ENCODE assay signal across 1 cellular context in genomic region chr12:95838125-95838524, GRCh38.
TF ChIP-seq lines count a peak whose summit lies in the region.

No MANE protein-coding gene starts in this region.

TF ChIP-seq in HepG2, 621 proteins besides CTCF, POLR2A, EP300 and RAD21:
- no peak for TF ChIP-seq AGO1 (IDR thresholded peaks at IDR 0.05; ENCODE audit: low read depth, low read length, poor library complexity, severe bottlenecking)
- peak; percentile 60 for TF ChIP-seq RARA (CRISPR knock-in tag; IDR thresholded peaks at IDR 0.05)
- TF ChIP-seq RBM22 (optimal IDR thresholded peaks at IDR 0.05; ENCODE audit: low read length) = no peak
- TF ChIP-seq HNF4A (CRISPR knock-in tag; IDR thresholded peaks at IDR 0.05) = 0 out of 2 replicates have a peak, but pooled peaks have one; percentile 20
- TF ChIP-seq PAXIP1 (CRISPR knock-in tag; conservative IDR thresholded peaks at IDR 0.05) = 0 out of 2 replicates have a peak, but pooled peaks have one; percentile 33
- peak; percentile 15; the same call in 1 of the 2 replicates for TF ChIP-seq SOX5 (CRISPR knock-in tag; IDR thresholded peaks at IDR 0.05; ENCODE audit: borderline replicate concordance)
- TF ChIP-seq ZNF160 (CRISPR knock-in tag; IDR thresholded peaks at IDR 0.05) = 0 out of 2 replicates have a peak, but pooled peaks have one; percentile 57
- TF ChIP-seq, protein P1, sequence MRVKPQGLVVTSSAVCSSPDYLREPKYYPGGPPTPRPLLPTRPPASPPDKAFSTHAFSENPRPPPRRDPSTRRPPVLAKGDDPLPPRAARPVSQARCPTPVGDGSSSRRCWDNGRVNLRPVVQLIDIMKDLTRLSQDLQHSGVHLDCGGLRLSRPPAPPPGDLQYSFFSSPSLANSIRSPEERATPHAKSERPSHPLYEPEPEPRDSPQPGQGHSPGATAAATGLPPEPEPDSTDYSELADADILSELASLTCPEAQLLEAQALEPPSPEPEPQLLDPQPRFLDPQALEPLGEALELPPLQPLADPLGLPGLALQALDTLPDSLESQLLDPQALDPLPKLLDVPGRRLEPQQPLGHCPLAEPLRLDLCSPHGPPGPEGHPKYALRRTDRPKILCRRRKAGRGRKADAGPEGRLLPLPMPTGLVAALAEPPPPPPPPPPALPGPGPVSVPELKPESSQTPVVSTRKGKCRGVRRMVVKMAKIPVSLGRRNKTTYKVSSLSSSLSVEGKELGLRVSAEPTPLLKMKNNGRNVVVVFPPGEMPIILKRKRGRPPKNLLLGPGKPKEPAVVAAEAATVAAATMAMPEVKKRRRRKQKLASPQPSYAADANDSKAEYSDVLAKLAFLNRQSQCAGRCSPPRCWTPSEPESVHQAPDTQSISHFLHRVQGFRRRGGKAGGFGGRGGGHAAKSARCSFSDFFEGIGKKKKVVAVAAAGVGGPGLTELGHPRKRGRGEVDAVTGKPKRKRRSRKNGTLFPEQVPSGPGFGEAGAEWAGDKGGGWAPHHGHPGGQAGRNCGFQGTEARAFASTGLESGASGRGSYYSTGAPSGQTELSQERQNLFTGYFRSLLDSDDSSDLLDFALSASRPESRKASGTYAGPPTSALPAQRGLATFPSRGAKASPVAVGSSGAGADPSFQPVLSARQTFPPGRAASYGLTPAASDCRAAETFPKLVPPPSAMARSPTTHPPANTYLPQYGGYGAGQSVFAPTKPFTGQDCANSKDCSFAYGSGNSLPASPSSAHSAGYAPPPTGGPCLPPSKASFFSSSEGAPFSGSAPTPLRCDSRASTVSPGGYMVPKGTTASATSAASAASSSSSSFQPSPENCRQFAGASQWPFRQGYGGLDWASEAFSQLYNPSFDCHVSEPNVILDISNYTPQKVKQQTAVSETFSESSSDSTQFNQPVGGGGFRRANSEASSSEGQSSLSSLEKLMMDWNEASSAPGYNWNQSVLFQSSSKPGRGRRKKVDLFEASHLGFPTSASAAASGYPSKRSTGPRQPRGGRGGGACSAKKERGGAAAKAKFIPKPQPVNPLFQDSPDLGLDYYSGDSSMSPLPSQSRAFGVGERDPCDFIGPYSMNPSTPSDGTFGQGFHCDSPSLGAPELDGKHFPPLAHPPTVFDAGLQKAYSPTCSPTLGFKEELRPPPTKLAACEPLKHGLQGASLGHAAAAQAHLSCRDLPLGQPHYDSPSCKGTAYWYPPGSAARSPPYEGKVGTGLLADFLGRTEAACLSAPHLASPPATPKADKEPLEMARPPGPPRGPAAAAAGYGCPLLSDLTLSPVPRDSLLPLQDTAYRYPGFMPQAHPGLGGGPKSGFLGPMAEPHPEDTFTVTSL (CRISPR knock-in tag; IDR thresholded peaks at IDR 0.05; ENCODE audit: borderline replicate concordance) = 0 out of 2 replicates have a peak, but pooled peaks have one; percentile 23
- TF ChIP-seq TFAP4 (IDR thresholded peaks at IDR 0.05; ENCODE audit: borderline replicate concordance, low read depth) = 0 out of 2 replicates have a peak, but pooled peaks have one; percentile 12
- peak; percentile 57; the same call in 1 of the 2 replicates for TF ChIP-seq HMG20A (CRISPR knock-in tag; IDR thresholded peaks at IDR 0.05; ENCODE audit: borderline replicate concordance)
- TF ChIP-seq, protein P2, sequence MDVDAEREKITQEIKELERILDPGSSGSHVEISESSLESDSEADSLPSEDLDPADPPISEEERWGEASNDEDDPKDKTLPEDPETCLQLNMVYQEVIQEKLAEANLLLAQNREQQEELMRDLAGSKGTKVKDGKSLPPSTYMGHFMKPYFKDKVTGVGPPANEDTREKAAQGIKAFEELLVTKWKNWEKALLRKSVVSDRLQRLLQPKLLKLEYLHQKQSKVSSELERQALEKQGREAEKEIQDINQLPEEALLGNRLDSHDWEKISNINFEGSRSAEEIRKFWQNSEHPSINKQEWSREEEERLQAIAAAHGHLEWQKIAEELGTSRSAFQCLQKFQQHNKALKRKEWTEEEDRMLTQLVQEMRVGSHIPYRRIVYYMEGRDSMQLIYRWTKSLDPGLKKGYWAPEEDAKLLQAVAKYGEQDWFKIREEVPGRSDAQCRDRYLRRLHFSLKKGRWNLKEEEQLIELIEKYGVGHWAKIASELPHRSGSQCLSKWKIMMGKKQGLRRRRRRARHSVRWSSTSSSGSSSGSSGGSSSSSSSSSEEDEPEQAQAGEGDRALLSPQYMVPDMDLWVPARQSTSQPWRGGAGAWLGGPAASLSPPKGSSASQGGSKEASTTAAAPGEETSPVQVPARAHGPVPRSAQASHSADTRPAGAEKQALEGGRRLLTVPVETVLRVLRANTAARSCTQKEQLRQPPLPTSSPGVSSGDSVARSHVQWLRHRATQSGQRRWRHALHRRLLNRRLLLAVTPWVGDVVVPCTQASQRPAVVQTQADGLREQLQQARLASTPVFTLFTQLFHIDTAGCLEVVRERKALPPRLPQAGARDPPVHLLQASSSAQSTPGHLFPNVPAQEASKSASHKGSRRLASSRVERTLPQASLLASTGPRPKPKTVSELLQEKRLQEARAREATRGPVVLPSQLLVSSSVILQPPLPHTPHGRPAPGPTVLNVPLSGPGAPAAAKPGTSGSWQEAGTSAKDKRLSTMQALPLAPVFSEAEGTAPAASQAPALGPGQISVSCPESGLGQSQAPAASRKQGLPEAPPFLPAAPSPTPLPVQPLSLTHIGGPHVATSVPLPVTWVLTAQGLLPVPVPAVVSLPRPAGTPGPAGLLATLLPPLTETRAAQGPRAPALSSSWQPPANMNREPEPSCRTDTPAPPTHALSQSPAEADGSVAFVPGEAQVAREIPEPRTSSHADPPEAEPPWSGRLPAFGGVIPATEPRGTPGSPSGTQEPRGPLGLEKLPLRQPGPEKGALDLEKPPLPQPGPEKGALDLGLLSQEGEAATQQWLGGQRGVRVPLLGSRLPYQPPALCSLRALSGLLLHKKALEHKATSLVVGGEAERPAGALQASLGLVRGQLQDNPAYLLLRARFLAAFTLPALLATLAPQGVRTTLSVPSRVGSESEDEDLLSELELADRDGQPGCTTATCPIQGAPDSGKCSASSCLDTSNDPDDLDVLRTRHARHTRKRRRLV (CRISPR knock-in tag; IDR thresholded peaks at IDR 0.05) = no peak
- TF ChIP-seq, protein P3, sequence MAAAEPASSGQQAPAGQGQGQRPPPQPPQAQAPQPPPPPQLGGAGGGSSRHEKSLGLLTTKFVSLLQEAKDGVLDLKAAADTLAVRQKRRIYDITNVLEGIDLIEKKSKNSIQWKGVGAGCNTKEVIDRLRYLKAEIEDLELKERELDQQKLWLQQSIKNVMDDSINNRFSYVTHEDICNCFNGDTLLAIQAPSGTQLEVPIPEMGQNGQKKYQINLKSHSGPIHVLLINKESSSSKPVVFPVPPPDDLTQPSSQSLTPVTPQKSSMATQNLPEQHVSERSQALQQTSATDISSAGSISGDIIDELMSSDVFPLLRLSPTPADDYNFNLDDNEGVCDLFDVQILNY (CRISPR knock-in tag; conservative IDR thresholded peaks at IDR 0.05) = no peak
- TF ChIP-seq ZNF33A (CRISPR knock-in tag; IDR thresholded peaks at IDR 0.05; ENCODE audit: borderline replicate concordance) = no peak
- peak; percentile 45 for TF ChIP-seq TCF7 (IDR thresholded peaks at IDR 0.05; ENCODE audit: low read depth)
- peak; percentile 50; the same call in 1 of the 2 replicates for TF ChIP-seq ETV5 (CRISPR knock-in tag; IDR thresholded peaks at IDR 0.05; ENCODE audit: borderline replicate concordance)
- TF ChIP-seq ARID5B (CRISPR knock-in tag; IDR thresholded peaks at IDR 0.05) = peak; percentile 19; the same call in 1 of the 2 replicates
- 0 out of 4 replicates have a peak, but pooled peaks of 1 of the 2 experiments have one; percentile 19 for TF ChIP-seq NR2F1 (CRISPR knock-in tag; IDR thresholded peaks at IDR 0.05)
TF ChIP-seq in HepG2: peak in this region for 12.
